ENCODE assay signal across 21 cellular contexts in genomic region chr7:64170974-64171373, GRCh38. TPM values are rescaled to one million over a fixed set of nuclear protein-coding genes. Genes with fewer than 3 reads are reported as not detected.
"Had no signal": no experiment of that assay in that cellular context is flagged by ENCODE, and none has a peak within 500 bp of the region (broad histone marks: within the 10 kb centered on the region; RNA-seq: fewer than 3 reads in every experiment).

No MANE protein-coding gene starts in this region.

RNA-seq across cellular contexts. Expression of gene ZNF735, which starts 36.0 kb away (rescaled TPM):
- total RNA-seq: activated naive CD4-positive, alpha-beta T cell treated with anti-CD3 and anti-CD28 coated beads for 36 hours; activated naive CD4-positive, alpha-beta T cell treated with anti-CD3 and anti-CD28 coated beads, Interleukin-2, amount 50 U/mL, for 72 hours; activated naive CD8-positive, alpha-beta T cell treated with anti-CD3 and anti-CD28 coated beads for 36 hours; activated naive CD8-positive, alpha-beta T cell treated with anti-CD3 and anti-CD28 coated beads, Interleukin-2, amount 10 ng/mL, durations not matched to agents 7 days and 5 days; activated T-cell treated with anti-CD3 and anti-CD28 coated beads, Interleukin-2, amount 50 U/mL, for 4 hours; activated T-cell treated with anti-CD3 and anti-CD28 coated beads, Interleukin-2, amount 50 U/mL, for 72 hours; activated T-helper 1 cell treated with anti-CD3 and anti-CD28 coated beads, Interleukin-12 subunit alpha, Interleukin-12 subunit beta, Interleukin-2, Interleukin-4 antibody, amounts not matched to agents 30 ng/mL and 10 ng/mL and 1 ng/mL, durations not matched to agents 14 hours and 24 hours and 36 hours; activated T-helper 17 cell treated with anti-CD3 and anti-CD28 coated beads, Interleukin-2, amount 50 U/mL, for 72 hours; activated T-helper 2 cell treated with anti-CD3 and anti-CD28 coated beads, Interferon-gamma antibody, Interleukin-2, Interleukin-4, amounts not matched to agents 10 μg/mL and 5 μg/mL and 100 μg/mL, durations not matched to agents 14 hours and 24 hours and 36 hours; adrenal gland; aorta; ascending aorta; astrocyte; body of pancreas; breast epithelium; bronchial epithelial cell; cardiac muscle cell; cardiac septum; cerebellum; chondrocyte had no signal
- polyA plus RNA-seq: adipose tissue, adrenal gland, aorta, cardiac muscle cell had no signal

RNA-seq across cellular contexts. Expression of gene ZNF679, which starts 57.3 kb away (rescaled TPM):
- total RNA-seq: activated naive CD4-positive, alpha-beta T cell treated with anti-CD3 and anti-CD28 coated beads for 36 hours; activated naive CD4-positive, alpha-beta T cell treated with anti-CD3 and anti-CD28 coated beads, Interleukin-2, amount 50 U/mL, for 72 hours; activated naive CD8-positive, alpha-beta T cell treated with anti-CD3 and anti-CD28 coated beads for 36 hours; activated naive CD8-positive, alpha-beta T cell treated with anti-CD3 and anti-CD28 coated beads, Interleukin-2, amount 10 ng/mL, durations not matched to agents 7 days and 5 days; activated T-cell treated with anti-CD3 and anti-CD28 coated beads, Interleukin-2, amount 50 U/mL, for 4 hours; activated T-cell treated with anti-CD3 and anti-CD28 coated beads, Interleukin-2, amount 50 U/mL, for 72 hours; activated T-helper 1 cell treated with anti-CD3 and anti-CD28 coated beads, Interleukin-12 subunit alpha, Interleukin-12 subunit beta, Interleukin-2, Interleukin-4 antibody, amounts not matched to agents 30 ng/mL and 10 ng/mL and 1 ng/mL, durations not matched to agents 14 hours and 24 hours and 36 hours; activated T-helper 17 cell treated with anti-CD3 and anti-CD28 coated beads, Interleukin-2, amount 50 U/mL, for 72 hours; activated T-helper 2 cell treated with anti-CD3 and anti-CD28 coated beads, Interferon-gamma antibody, Interleukin-2, Interleukin-4, amounts not matched to agents 10 μg/mL and 5 μg/mL and 100 μg/mL, durations not matched to agents 14 hours and 24 hours and 36 hours; adrenal gland; aorta; ascending aorta; astrocyte; body of pancreas; breast epithelium; bronchial epithelial cell; cardiac muscle cell; cardiac septum; cerebellum; chondrocyte had no signal
- polyA plus RNA-seq: adipose tissue, adrenal gland, aorta, cardiac muscle cell had no signal
